Comparison of ENCODE assay signal across 1 cellular context in the genomic region with DNA sequence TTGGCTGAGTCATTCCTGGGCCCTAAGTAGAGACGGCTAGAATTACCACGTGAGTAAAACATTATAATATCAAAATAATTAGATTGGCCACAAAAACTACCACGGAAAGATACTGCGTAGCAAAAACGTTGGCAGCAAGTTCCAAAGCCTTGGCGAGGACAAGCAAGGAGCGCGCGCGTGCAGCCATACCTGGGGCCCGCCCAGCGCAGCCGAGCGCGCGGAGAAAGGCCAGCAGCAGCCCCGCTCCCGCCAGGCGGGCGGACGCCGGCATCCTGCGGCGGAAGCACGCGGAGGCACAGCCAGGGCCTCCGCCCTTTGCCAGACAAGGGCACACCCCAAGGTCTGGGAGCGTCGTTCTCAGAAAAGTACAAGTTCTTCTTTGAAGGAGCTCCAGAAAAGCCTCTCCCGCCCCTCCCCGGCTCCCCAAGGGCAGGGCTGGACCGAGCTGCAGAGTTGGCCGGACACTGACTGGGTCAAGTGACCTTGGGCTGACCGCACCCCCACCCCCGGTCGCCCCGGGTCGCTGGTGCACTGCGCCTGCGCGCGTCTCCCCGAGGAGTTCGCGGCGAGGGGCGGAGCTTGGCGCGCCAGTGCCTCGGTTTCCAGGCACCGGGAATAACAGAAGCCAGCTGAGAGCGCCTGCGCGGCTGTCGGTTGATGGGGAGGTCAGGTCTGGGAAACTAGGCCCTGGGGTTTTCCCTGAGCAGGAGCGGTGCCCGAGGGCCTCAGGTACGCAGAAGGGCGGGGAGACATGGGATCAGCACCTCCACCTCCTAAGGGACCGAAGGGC.
TF ChIP-seq lines count a peak whose summit lies in the region.

Gene ZC2HC1C, plus strand, starts transcription at position 621 of the 790 bp plus-strand sequence. CDS start 933 bp downstream, outside the sequence.

TF ChIP-seq in HepG2, 621 proteins besides CTCF, POLR2A, EP300 and RAD21 (continued from another document and continues in another):
- TF ChIP-seq CREM (IDR thresholded peaks at IDR 0.05), result no peak
- no peak for TF ChIP-seq CREM (CRISPR knock-in tag; IDR thresholded peaks at IDR 0.05)
- TF ChIP-seq ZIK1 (CRISPR knock-in tag; IDR thresholded peaks at IDR 0.05; ENCODE audit: borderline replicate concordance, low read depth), result no peak
- TF ChIP-seq MEIS2 (CRISPR knock-in tag; IDR thresholded peaks at IDR 0.05), result peak; percentile 69
- no peak for TF ChIP-seq HOXD1 (CRISPR knock-in tag; IDR thresholded peaks at IDR 0.05)
- TF ChIP-seq ZNF282 (IDR thresholded peaks at IDR 0.05; ENCODE audit: partially characterized antibody), result no peak
- TF ChIP-seq ZFP36L2 (CRISPR knock-in tag; IDR thresholded peaks at IDR 0.05), result no peak
- no peak for TF ChIP-seq BHLHE40 (IDR thresholded peaks at IDR 0.05; ENCODE audit: low read length)
- TF ChIP-seq, protein P1, sequence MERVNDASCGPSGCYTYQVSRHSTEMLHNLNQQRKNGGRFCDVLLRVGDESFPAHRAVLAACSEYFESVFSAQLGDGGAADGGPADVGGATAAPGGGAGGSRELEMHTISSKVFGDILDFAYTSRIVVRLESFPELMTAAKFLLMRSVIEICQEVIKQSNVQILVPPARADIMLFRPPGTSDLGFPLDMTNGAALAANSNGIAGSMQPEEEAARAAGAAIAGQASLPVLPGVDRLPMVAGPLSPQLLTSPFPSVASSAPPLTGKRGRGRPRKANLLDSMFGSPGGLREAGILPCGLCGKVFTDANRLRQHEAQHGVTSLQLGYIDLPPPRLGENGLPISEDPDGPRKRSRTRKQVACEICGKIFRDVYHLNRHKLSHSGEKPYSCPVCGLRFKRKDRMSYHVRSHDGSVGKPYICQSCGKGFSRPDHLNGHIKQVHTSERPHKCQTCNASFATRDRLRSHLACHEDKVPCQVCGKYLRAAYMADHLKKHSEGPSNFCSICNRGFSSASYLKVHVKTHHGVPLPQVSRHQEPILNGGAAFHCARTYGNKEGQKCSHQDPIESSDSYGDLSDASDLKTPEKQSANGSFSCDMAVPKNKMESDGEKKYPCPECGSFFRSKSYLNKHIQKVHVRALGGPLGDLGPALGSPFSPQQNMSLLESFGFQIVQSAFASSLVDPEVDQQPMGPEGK (CRISPR knock-in tag; IDR thresholded peaks at IDR 0.05), result peak; percentile 69
- peak; percentile 85 for TF ChIP-seq ZFY (CRISPR knock-in tag; IDR thresholded peaks at IDR 0.05)
- TF ChIP-seq ZNF556 (CRISPR knock-in tag; IDR thresholded peaks at IDR 0.05; ENCODE audit: borderline replicate concordance), result no peak; the same call in 1 of the 2 replicates
- TF ChIP-seq POGZ (CRISPR knock-in tag; IDR thresholded peaks at IDR 0.05), result peak; percentile 60
- TF ChIP-seq NR2C2 (CRISPR knock-in tag; IDR thresholded peaks at IDR 0.05; ENCODE audit: borderline replicate concordance), result peak; percentile 90
- no peak for TF ChIP-seq EZH2 (conservative IDR thresholded peaks at IDR 0.05; ENCODE audit: low read depth, low read length)
- TF ChIP-seq GTF2F1 (IDR thresholded peaks at IDR 0.05; ENCODE audit: low read length), result 0 out of 2 replicates have a peak, but pooled peaks have one; percentile 55
- TF ChIP-seq, protein P2, sequence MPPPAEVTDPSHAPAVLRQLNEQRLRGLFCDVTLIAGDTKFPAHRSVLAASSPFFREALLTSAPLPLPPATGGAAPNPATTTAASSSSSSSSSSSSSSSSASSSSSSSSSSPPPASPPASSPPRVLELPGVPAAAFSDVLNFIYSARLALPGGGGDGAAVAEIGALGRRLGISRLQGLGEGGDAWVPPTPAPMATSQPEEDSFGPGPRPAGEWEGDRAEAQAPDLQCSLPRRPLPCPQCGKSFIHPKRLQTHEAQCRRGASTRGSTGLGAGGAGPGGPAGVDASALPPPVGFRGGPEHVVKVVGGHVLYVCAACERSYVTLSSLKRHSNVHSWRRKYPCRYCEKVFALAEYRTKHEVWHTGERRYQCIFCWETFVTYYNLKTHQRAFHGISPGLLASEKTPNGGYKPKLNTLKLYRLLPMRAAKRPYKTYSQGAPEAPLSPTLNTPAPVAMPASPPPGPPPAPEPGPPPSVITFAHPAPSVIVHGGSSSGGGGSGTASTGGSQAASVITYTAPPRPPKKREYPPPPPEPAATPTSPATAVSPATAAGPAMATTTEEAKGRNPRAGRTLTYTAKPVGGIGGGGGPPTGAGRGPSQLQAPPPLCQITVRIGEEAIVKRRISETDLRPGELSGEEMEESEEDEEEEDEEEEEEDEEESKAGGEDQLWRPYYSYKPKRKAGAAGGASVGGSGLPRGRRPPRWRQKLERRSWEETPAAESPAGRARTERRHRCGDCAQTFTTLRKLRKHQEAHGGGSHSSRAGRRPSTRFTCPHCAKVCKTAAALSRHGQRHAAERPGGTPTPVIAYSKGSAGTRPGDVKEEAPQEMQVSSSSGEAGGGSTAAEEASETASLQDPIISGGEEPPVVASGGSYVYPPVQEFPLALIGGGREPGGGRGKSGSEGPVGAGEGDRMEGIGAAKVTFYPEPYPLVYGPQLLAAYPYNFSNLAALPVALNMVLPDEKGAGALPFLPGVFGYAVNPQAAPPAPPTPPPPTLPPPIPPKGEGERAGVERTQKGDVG (CRISPR knock-in tag; IDR thresholded peaks at IDR 0.05; ENCODE audit: borderline replicate concordance), result 0 out of 2 replicates have a peak, but pooled peaks have one; percentile 33
- no peak for TF ChIP-seq ZNF3 (CRISPR knock-in tag; IDR thresholded peaks at IDR 0.05)
- peak; percentile 80; the same call in 1 of the 2 replicates for TF ChIP-seq NRL (CRISPR knock-in tag; IDR thresholded peaks at IDR 0.05; ENCODE audit: borderline replicate concordance)
- TF ChIP-seq ZNF704 (CRISPR knock-in tag; IDR thresholded peaks at IDR 0.05; ENCODE audit: borderline replicate concordance), result no peak; the same call in 1 of the 2 replicates
- TF ChIP-seq, protein P3, sequence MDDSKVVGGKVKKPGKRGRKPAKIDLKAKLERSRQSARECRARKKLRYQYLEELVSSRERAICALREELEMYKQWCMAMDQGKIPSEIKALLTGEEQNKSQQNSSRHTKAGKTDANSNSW (CRISPR knock-in tag; IDR thresholded peaks at IDR 0.05; ENCODE audit: borderline replicate concordance), result 0 out of 2 replicates have a peak, but pooled peaks have one; percentile 23
- TF ChIP-seq RBAK (CRISPR knock-in tag; IDR thresholded peaks at IDR 0.05), result no peak
- no peak; the same call in 1 of the 2 replicates for TF ChIP-seq MAFG (CRISPR knock-in tag; IDR thresholded peaks at IDR 0.05)
- no peak for TF ChIP-seq KLF13 (CRISPR knock-in tag; IDR thresholded peaks at IDR 0.05)
- peak; percentile 80 for TF ChIP-seq TBX2 (CRISPR knock-in tag; IDR thresholded peaks at IDR 0.05; ENCODE audit: borderline replicate concordance)
- peak; percentile 44; the same call in 1 of the 2 replicates for TF ChIP-seq KDM2A (CRISPR knock-in tag; IDR thresholded peaks at IDR 0.05; ENCODE audit: borderline replicate concordance, low read depth)
- no peak for TF ChIP-seq MTA3 (CRISPR knock-in tag; IDR thresholded peaks at IDR 0.05)
- TF ChIP-seq ZNF775 (CRISPR knock-in tag; IDR thresholded peaks at IDR 0.05; ENCODE audit: borderline replicate concordance), result no peak
- no peak; the same call in 1 of the 2 replicates for TF ChIP-seq BCL6 (CRISPR knock-in tag; IDR thresholded peaks at IDR 0.05)
- TF ChIP-seq SP5 (CRISPR knock-in tag; IDR thresholded peaks at IDR 0.05; ENCODE audit: borderline replicate concordance, low read depth), result no peak; the same call in 1 of the 2 replicates
- 0 out of 2 replicates have a peak, but pooled peaks have one; percentile 11 for TF ChIP-seq PPARG (CRISPR knock-in tag; conservative IDR thresholded peaks at IDR 0.05)
- TF ChIP-seq THAP11 (CRISPR knock-in tag; IDR thresholded peaks at IDR 0.05), result peak; percentile 49
- no peak for TF ChIP-seq PRPF4 (IDR thresholded peaks at IDR 0.05; ENCODE audit: low read depth, low read length, poor library complexity, severe bottlenecking)
- TF ChIP-seq, protein P4, sequence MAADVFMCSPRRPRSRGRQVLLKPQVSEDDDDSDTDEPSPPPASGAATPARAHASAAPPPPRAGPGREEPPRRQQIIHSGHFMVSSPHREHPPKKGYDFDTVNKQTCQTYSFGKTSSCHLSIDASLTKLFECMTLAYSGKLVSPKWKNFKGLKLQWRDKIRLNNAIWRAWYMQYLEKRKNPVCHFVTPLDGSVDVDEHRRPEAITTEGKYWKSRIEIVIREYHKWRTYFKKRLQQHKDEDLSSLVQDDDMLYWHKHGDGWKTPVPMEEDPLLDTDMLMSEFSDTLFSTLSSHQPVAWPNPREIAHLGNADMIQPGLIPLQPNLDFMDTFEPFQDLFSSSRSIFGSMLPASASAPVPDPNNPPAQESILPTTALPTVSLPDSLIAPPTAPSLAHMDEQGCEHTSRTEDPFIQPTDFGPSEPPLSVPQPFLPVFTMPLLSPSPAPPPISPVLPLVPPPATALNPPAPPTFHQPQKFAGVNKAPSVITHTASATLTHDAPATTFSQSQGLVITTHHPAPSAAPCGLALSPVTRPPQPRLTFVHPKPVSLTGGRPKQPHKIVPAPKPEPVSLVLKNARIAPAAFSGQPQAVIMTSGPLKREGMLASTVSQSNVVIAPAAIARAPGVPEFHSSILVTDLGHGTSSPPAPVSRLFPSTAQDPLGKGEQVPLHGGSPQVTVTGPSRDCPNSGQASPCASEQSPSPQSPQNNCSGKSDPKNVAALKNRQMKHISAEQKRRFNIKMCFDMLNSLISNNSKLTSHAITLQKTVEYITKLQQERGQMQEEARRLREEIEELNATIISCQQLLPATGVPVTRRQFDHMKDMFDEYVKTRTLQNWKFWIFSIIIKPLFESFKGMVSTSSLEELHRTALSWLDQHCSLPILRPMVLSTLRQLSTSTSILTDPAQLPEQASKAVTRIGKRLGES (CRISPR knock-in tag; IDR thresholded peaks at IDR 0.05; ENCODE audit: borderline replicate concordance), result no peak; the same call in 1 of the 2 replicates
- 0 out of 2 replicates have a peak, but pooled peaks have one; percentile 42 for TF ChIP-seq REL (CRISPR knock-in tag; conservative IDR thresholded peaks at IDR 0.05)
- no peak for TF ChIP-seq JUND (CRISPR knock-in tag; IDR thresholded peaks at IDR 0.05)
- TF ChIP-seq NFKBIZ (CRISPR knock-in tag; IDR thresholded peaks at IDR 0.05), result 0 out of 2 replicates have a peak, but pooled peaks have one; percentile 69
- TF ChIP-seq TAF1 (CRISPR knock-in tag; IDR thresholded peaks at IDR 0.05), result peak; percentile 89
- TF ChIP-seq ZNF253 (CRISPR knock-in tag; IDR thresholded peaks at IDR 0.05; ENCODE audit: borderline replicate concordance), result peak; percentile 68; the same call in 1 of the 2 replicates
- peak; percentile 80 for TF ChIP-seq KLF6 (CRISPR knock-in tag; IDR thresholded peaks at IDR 0.05)
- 0 out of 2 replicates have a peak, but pooled peaks have one; percentile 81 for TF ChIP-seq CCDC6 (CRISPR knock-in tag; IDR thresholded peaks at IDR 0.05)
- peak; percentile 69; the same call in 1 of the 2 replicates for TF ChIP-seq BCL3 (CRISPR knock-in tag; IDR thresholded peaks at IDR 0.05)
- TF ChIP-seq ZFP36L1 (CRISPR knock-in tag; IDR thresholded peaks at IDR 0.05), result peak; percentile 41; the same call in 1 of the 2 replicates
- TF ChIP-seq ZBTB3 (CRISPR knock-in tag; IDR thresholded peaks at IDR 0.05; ENCODE audit: borderline replicate concordance, low read depth), result no peak
- TF ChIP-seq, protein P5, sequence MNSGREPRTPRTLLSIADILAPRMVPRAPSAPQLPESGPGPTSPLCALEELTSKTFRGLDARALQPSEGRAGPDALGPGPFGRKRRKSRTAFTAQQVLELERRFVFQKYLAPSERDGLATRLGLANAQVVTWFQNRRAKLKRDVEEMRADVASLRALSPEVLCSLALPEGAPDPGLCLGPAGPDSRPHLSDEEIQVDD (CRISPR knock-in tag; IDR thresholded peaks at IDR 0.05; ENCODE audit: borderline replicate concordance), result peak; percentile 42; the same call in 1 of the 2 replicates
- peak; percentile 82; the same call in 1 of the 2 replicates for TF ChIP-seq POGK (CRISPR knock-in tag; conservative IDR thresholded peaks at IDR 0.05)
- TF ChIP-seq RFXAP (CRISPR knock-in tag; IDR thresholded peaks at IDR 0.05; ENCODE audit: borderline replicate concordance), result peak; percentile 80
- no peak for TF ChIP-seq ZNF749 (CRISPR knock-in tag; IDR thresholded peaks at IDR 0.05; ENCODE audit: borderline replicate concordance)
- no peak for TF ChIP-seq PHF5A (CRISPR knock-in tag; IDR thresholded peaks at IDR 0.05; ENCODE audit: low read depth, unreplicated experiment)
- TF ChIP-seq ZNF431 (CRISPR knock-in tag; IDR thresholded peaks at IDR 0.05; ENCODE audit: borderline replicate concordance, low read depth), result peak; percentile 65; the same call in 1 of the 2 replicates
